16 cellular contexts compared by ENCODE assay signal in genomic region chr12:109905301-109905700, GRCh38. TPM values are rescaled to one million over a fixed set of nuclear protein-coding genes. Genes with fewer than 3 reads are reported as not detected.
A peak's percentile ranks its signal among the peaks of the same experiment; 100 is the strongest.
DNase-seq lines count a peak whose midpoint lies in the region; ATAC-seq and TF ChIP-seq lines count a peak whose summit lies in the region.
"Had no signal": no experiment of that assay in that cellular context is flagged by ENCODE, and none has a peak within 500 bp of the region (broad histone marks: within the 10 kb centered on the region; RNA-seq: fewer than 3 reads in every experiment).

No MANE protein-coding gene starts in this region.

- DNase-seq in activated naive CD4-positive, alpha-beta T cell treated with anti-CD3 and anti-CD28 coated beads for 36 hours = no peak
- DNase-seq in activated naive CD4-positive, alpha-beta T cell treated with anti-CD3 and anti-CD28 coated beads, Interleukin-2, amount 50 U/mL, for 16 hours = no peak
- no peak for DNase-seq in CD4-positive, CD25-positive, alpha-beta regulatory T cell
- DNase-seq in glutamatergic neuron = no peak
- no peak for DNase-seq in stimulated activated effector memory CD8-positive, alpha-beta T cell treated with anti-CD3 and anti-CD28 coated beads, Interleukin-12 subunit alpha, Interleukin-12 subunit beta, amount 100 ng/mL, for 72 hours (ENCODE audit: low spot score in 2 of 2)
- no peak for DNase-seq in stimulated activated naive CD8-positive, alpha-beta T cell treated with anti-CD3 and anti-CD28 coated beads, Interleukin-15, Interleukin-2, amounts not matched to agents 100 U/mL and 50 U/mL, for 24 hours
- DNase-seq: ACHN; CD4-positive, alpha-beta memory T cell; DMS153; DMS79 treated with DMSO at 0.1 percent for 48 hours; EL; H7; IMR-90 had no signal

- no peak overlapping the region for H3K27ac ChIP-seq in CD4-positive, CD25-positive, alpha-beta regulatory T cell (ENCODE audit: insufficient read depth, low read length, poor library complexity, severe bottlenecking)
- H3K27ac ChIP-seq: BLaER1 treated with 17β-estradiol and CSF1 and Interleukin-3, amounts not matched to agents 10 nM and 100 nM had no signal

- H3K36me3 Mint-ChIP-seq in activated naive CD4-positive, alpha-beta T cell treated with anti-CD3 and anti-CD28 coated beads for 36 hours (ENCODE audit: low read depth) = peaks cover 40% of the 10 kb centered on the region
- H3K36me3 Mint-ChIP-seq in CD4-positive, CD25-positive, alpha-beta regulatory T cell = peaks cover 46% of the 10 kb centered on the region
- peaks cover 16% of the 10 kb centered on the region for H3K36me3 Mint-ChIP-seq in glutamatergic neuron (ENCODE audit: unreplicated experiment)
- H3K36me3 Mint-ChIP-seq in stimulated activated effector memory CD8-positive, alpha-beta T cell treated with anti-CD3 and anti-CD28 coated beads, Interleukin-12 subunit alpha, Interleukin-12 subunit beta, amount 100 ng/mL, for 72 hours = peaks cover 74% of the 10 kb centered on the region

- intact Hi-C loops in activated naive CD4-positive, alpha-beta T cell treated with anti-CD3 and anti-CD28 coated beads for 36 hours (cut with micrococcal nuclease) = no loop called here

- ATAC-seq in CD4-positive, CD25-positive, alpha-beta regulatory T cell (ENCODE audit: low read depth in 2 of 2) = no peak
- ATAC-seq in stimulated activated effector memory CD8-positive, alpha-beta T cell treated with anti-CD3 and anti-CD28 coated beads, Interleukin-12 subunit alpha, Interleukin-12 subunit beta, amount 100 ng/mL, for 72 hours = no peak
- ATAC-seq in HG02870 (IDR thresholded peaks at IDR 0.05; ENCODE audit: unreplicated experiment) = no peak
- no peak for ATAC-seq in stimulated activated naive CD8-positive, alpha-beta T cell treated with anti-CD3 and anti-CD28 coated beads, Interleukin-15, Interleukin-2, amounts not matched to agents 100 U/mL and 50 U/mL, for 24 hours
- ATAC-seq: GM23338 had no signal

- H3K36me3 ChIP-seq in CD4-positive, CD25-positive, alpha-beta regulatory T cell (ENCODE audit: control insufficient read depth, insufficient read depth, low read length) = peaks cover 69% of the 10 kb centered on the region

- peak overlapping the region; percentile 9 for H3K27ac Mint-ChIP-seq in activated naive CD4-positive, alpha-beta T cell treated with anti-CD3 and anti-CD28 coated beads for 36 hours
- H3K27ac Mint-ChIP-seq in CD4-positive, CD25-positive, alpha-beta regulatory T cell = peak overlapping the region in 2 of 3 donors; percentile 36 to 88
- H3K27ac Mint-ChIP-seq in glutamatergic neuron (ENCODE audit: unreplicated experiment) = no peak overlapping the region
- H3K27ac Mint-ChIP-seq in stimulated activated effector memory CD8-positive, alpha-beta T cell treated with anti-CD3 and anti-CD28 coated beads, Interleukin-12 subunit alpha, Interleukin-12 subunit beta, amount 100 ng/mL, for 72 hours = peak overlapping the region; percentile 94
- H3K27ac Mint-ChIP-seq: GM23338 had no signal

- H3K4me3 ChIP-seq in CD4-positive, CD25-positive, alpha-beta regulatory T cell (ENCODE audit: low read depth, low read length) = no peak overlapping the region
- H3K4me3 ChIP-seq: BLaER1 treated with 17β-estradiol and CSF1 and Interleukin-3, amounts not matched to agents 10 nM and 100 nM; GM23338 had no signal

- H3K27me3 ChIP-seq in CD4-positive, CD25-positive, alpha-beta regulatory T cell (ENCODE audit: control insufficient read depth, insufficient read depth, low read length) = no peaks in the 10 kb centered on the region
- H3K27me3 ChIP-seq: BLaER1 treated with 17β-estradiol and CSF1 and Interleukin-3, amounts not matched to agents 10 nM and 100 nM had no signal

- H3K4me1 Mint-ChIP-seq in activated naive CD4-positive, alpha-beta T cell treated with anti-CD3 and anti-CD28 coated beads for 36 hours (ENCODE audit: low read depth) = peaks cover 15% of the 10 kb centered on the region
- H3K4me1 Mint-ChIP-seq in CD4-positive, CD25-positive, alpha-beta regulatory T cell = peaks cover 6 to 19% (median 14%) of the 10 kb centered on the region in 4 donors
- peaks cover 38% of the 10 kb centered on the region for H3K4me1 Mint-ChIP-seq in glutamatergic neuron (ENCODE audit: low read depth, unreplicated experiment)
- H3K4me1 Mint-ChIP-seq in stimulated activated effector memory CD8-positive, alpha-beta T cell treated with anti-CD3 and anti-CD28 coated beads, Interleukin-12 subunit alpha, Interleukin-12 subunit beta, amount 100 ng/mL, for 72 hours = peaks cover 25% of the 10 kb centered on the region

- no peak overlapping the region for H3K4me3 Mint-ChIP-seq in activated naive CD4-positive, alpha-beta T cell treated with anti-CD3 and anti-CD28 coated beads for 36 hours
- H3K4me3 Mint-ChIP-seq in CD4-positive, CD25-positive, alpha-beta regulatory T cell = peak overlapping the region in 1 of 4 donors; percentile 7
- H3K4me3 Mint-ChIP-seq in glutamatergic neuron (ENCODE audit: unreplicated experiment) = peak overlapping the region; percentile 43
- H3K4me3 Mint-ChIP-seq in stimulated activated effector memory CD8-positive, alpha-beta T cell treated with anti-CD3 and anti-CD28 coated beads, Interleukin-12 subunit alpha, Interleukin-12 subunit beta, amount 100 ng/mL, for 72 hours = no peak overlapping the region
- H3K4me3 Mint-ChIP-seq: GM23338 had no signal

- H3K27me3 Mint-ChIP-seq in activated naive CD4-positive, alpha-beta T cell treated with anti-CD3 and anti-CD28 coated beads for 36 hours (ENCODE audit: low read depth) = no peaks in the 10 kb centered on the region
- H3K27me3 Mint-ChIP-seq in CD4-positive, CD25-positive, alpha-beta regulatory T cell = no peaks in the 10 kb centered on the region
- peaks cover 8% of the 10 kb centered on the region for H3K27me3 Mint-ChIP-seq in glutamatergic neuron (ENCODE audit: unreplicated experiment)
- H3K27me3 Mint-ChIP-seq: CD4-positive, alpha-beta memory T cell had no signal

- H3K9me3 Mint-ChIP-seq in activated naive CD4-positive, alpha-beta T cell treated with anti-CD3 and anti-CD28 coated beads for 36 hours = no peaks in the 10 kb centered on the region
- H3K9me3 Mint-ChIP-seq in CD4-positive, CD25-positive, alpha-beta regulatory T cell = no peaks in the 10 kb centered on the region
- H3K9me3 Mint-ChIP-seq in glutamatergic neuron (ENCODE audit: unreplicated experiment) = peaks cover 16% of the 10 kb centered on the region
- no peaks in the 10 kb centered on the region for H3K9me3 Mint-ChIP-seq in stimulated activated effector memory CD8-positive, alpha-beta T cell treated with anti-CD3 and anti-CD28 coated beads, Interleukin-12 subunit alpha, Interleukin-12 subunit beta, amount 100 ng/mL, for 72 hours
- H3K9me3 Mint-ChIP-seq: CD4-positive, alpha-beta memory T cell; GM23338 had no signal

- H3K4me1 ChIP-seq in CD4-positive, CD25-positive, alpha-beta regulatory T cell (ENCODE audit: control insufficient read depth, insufficient read depth, low read length, poor library complexity, severe bottlenecking) = peaks cover 19% of the 10 kb centered on the region

- no peaks in the 10 kb centered on the region for H3K9me3 ChIP-seq in CD4-positive, CD25-positive, alpha-beta regulatory T cell (ENCODE audit: control insufficient read depth in 2 of 2, low read length in 2 of 2)
- H3K9me3 ChIP-seq: BLaER1 treated with 17β-estradiol and CSF1 and Interleukin-3, amounts not matched to agents 10 nM and 100 nM had no signal

- TF ChIP-seq CTCF in glutamatergic neuron (IDR thresholded peaks at IDR 0.05; ENCODE audit: partially characterized antibody, unreplicated experiment) = no peak

- CTCF ChIA-PET in activated naive CD4-positive, alpha-beta T cell treated with anti-CD3 and anti-CD28 coated beads for 36 hours (lab: Charles Lee) = interaction anchor here (1.6 kb wide), 1 partner anchor 100 kb away, joined by 5 read pairs; no protein-coding TSS in a partner anchor

RNA-seq across cellular contexts. Expression of gene TCHP, which starts 5.2 kb away (rescaled TPM):
- 10 to 100 TPM; 19.6 to 20.9 TPM for total RNA-seq in activated naive CD4-positive, alpha-beta T cell treated with anti-CD3 and anti-CD28 coated beads for 36 hours
- 29.8 TPM for total RNA-seq in CD4-positive, CD25-positive, alpha-beta regulatory T cell
- 10 to 100 TPM in 2 of 4 donors, 1 to 10 TPM in 2; 9.0 to 11.7 (median 9.8) TPM for polyA plus RNA-seq in CD4-positive, CD25-positive, alpha-beta regulatory T cell
- 31.7 TPM for total RNA-seq in glutamatergic neuron (ENCODE audit: unreplicated experiment)

RNA-seq across cellular contexts. Expression of gene GLTP, which starts 25.0 kb away (rescaled TPM):
- 10 to 100 TPM; 18.1 to 19.9 TPM for total RNA-seq in activated naive CD4-positive, alpha-beta T cell treated with anti-CD3 and anti-CD28 coated beads for 36 hours
- total RNA-seq in CD4-positive, CD25-positive, alpha-beta regulatory T cell = 31.1 TPM
- polyA plus RNA-seq in CD4-positive, CD25-positive, alpha-beta regulatory T cell = 10 to 100 TPM; 36.1 to 48.9 (median 38.4) TPM
- total RNA-seq in glutamatergic neuron (ENCODE audit: unreplicated experiment) = 22.6 TPM
